ENCODE assay signal across 26 cellular contexts in the genomic region with DNA sequence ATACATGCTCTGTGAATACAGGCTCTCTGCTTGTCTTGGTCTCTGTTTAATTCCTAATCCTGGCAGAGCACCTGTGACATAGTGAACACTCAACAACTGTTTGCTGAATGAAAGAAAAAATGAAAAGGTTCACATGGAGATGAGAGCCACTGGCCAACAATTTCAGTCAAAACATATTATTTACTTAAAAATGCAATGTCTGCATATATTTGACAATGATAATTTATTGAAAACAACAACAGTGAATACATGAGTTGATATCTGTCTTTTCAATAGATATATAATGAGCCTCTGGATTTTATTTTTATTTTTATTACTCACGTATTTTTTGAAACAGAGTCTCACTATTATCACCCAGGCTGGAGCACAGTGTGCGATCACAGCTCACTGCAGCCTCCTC.
A peak's percentile ranks its signal among the peaks of the same experiment; 100 is the strongest.
DNase-seq lines count a peak whose midpoint lies in the region; ATAC-seq, FAIRE-seq and TF ChIP-seq lines count a peak whose summit lies in the region.
"Had no signal": no experiment of that assay in that cellular context is flagged by ENCODE, and none has a peak within 500 bp of the region (broad histone marks: within the 10 kb centered on the region; RNA-seq: fewer than 3 reads in every experiment).

No MANE protein-coding gene starts in this region.

- no peaks in the 10 kb centered on the region for H3K9me1 ChIP-seq in K562 (ENCODE audit: control insufficient read depth, insufficient read depth, low read length)

- CTCF ChIA-PET in MCF 10A (lab: Yijun Ruan, JAX) (no interaction called here), mammary epithelial cell (lab: Charles Lee; ENCODE audit: low non-redundant PET) (no interaction called here), A549 (lab: Yijun Ruan, JAX) (no interaction called here), K562 (lab: Yijun Ruan, JAX; ENCODE audit: low intra/inter-chr PET ratio) (no interaction called here)

- DNase-seq in MCF 10A (ENCODE audit: unreplicated experiment) (no peak), mammary epithelial cell (no peak), A549 (ENCODE audit: low read depth in 1 of 2, low spot score in 1 of 2) (no peak), K562 (ENCODE audit: extremely low read depth in 1 of 4, low spot score in 3 of 4) (no peak), psoas muscle (no peak), Kasumi-1 (lab: John Stamatoyannopoulos, UW) (no peak), DMS53 treated with DMSO at 0.1 percent for 48 hours (lab: John Stamatoyannopoulos, UW; ENCODE audit: unreplicated experiment) (no peak)
- DNase-seq: ACHN; AML-193; BE2C; CD4-positive, alpha-beta T cell; CD8-positive, alpha-beta memory T cell; DMS 273 treated with DMSO at 0.1 percent for 48 hours; DMS79 treated with DMSO at 0.1 percent for 48 hours; GF-D8; GOT3; HCEC 1CT had no signal

- intact Hi-C loops in MCF 10A (cut with micrococcal nuclease) (no loop called here), mammary epithelial cell (cut with micrococcal nuclease) (loop anchor here (5.0 kb wide), 1 partner anchor 136 kb away; the partner anchor contains the start of gene CDH13), K562 (cut with micrococcal nuclease) (no loop called here), psoas muscle (cut with DNase I) (no loop called here)

- peaks cover 20% of the 10 kb centered on the region for H3K4me1 Mint-ChIP-seq in MCF 10A (ENCODE audit: insufficient read depth, unreplicated experiment)

- peak overlapping the region; percentile 44 for H3K27ac Mint-ChIP-seq in MCF 10A (ENCODE audit: low read depth, unreplicated experiment)
- H3K27ac Mint-ChIP-seq: CD14-positive monocyte; CD4-positive, alpha-beta T cell; CD8-positive, alpha-beta memory T cell had no signal

- no peak overlapping the region for H3K4me3 ChIP-seq in mammary epithelial cell (replicated peaks in 1 of 3; ENCODE audit: insufficient read depth in 1 of 3, low read depth in 2 of 3, low read length in 3 of 3)
- no peak overlapping the region for H3K4me3 ChIP-seq in A549
- no peak overlapping the region for H3K4me3 ChIP-seq in K562
- no peak overlapping the region for H3K4me3 ChIP-seq in psoas muscle
- H3K4me3 ChIP-seq: BLaER1 treated with 17β-estradiol and CSF1 and Interleukin-3, amounts not matched to agents 10 nM and 100 nM had no signal

- H3K27ac ChIP-seq in mammary epithelial cell (ENCODE audit: insufficient read depth, low read depth, low read length) (no peak overlapping the region), A549 (no peak overlapping the region), K562 (ENCODE audit: extremely low read depth, low read depth, low read length) (no peak overlapping the region), psoas muscle (peak overlapping the region; percentile 73)
- H3K27ac ChIP-seq: 22Rv1; BLaER1 treated with 17β-estradiol and CSF1 and Interleukin-3, amounts not matched to agents 10 nM and 100 nM had no signal

- FAIRE-seq in A549 (lab: Jason Lieb, UNC): no peak
- FAIRE-seq in K562 (lab: Jason Lieb, UNC): no peak
- FAIRE-seq: A204.1, D721Med, GM12891, GM18507, H54 had no signal

- dilution Hi-C loops in mammary epithelial cell (cut with HindIII; ENCODE audit: low sequenced_read_pairs): no loop called here

- no TSS peak for BruUV-seq in MCF 10A (replicated peaks; lab: Mats Ljungman, UMichigan)
- BruUV-seq in mammary epithelial cell (replicated peaks; lab: Mats Ljungman, UMichigan): no TSS peak
- BruUV-seq in K562 (replicated peaks; lab: Mats Ljungman, UMichigan): no TSS peak

- no peaks in the 10 kb centered on the region for H3K9me3 Mint-ChIP-seq in MCF 10A (ENCODE audit: unreplicated experiment)
- H3K9me3 Mint-ChIP-seq: CD4-positive, alpha-beta T cell; CD8-positive, alpha-beta memory T cell had no signal

- 94% methylated on average over 2 of the region's 2 CpGs for WGBS in mammary epithelial cell (ENCODE audit: low coverage, missing lambda C conversion rate)
- 21% methylated on average over 2 of the region's 2 CpGs for WGBS in A549 (ENCODE audit: missing lambda C conversion rate)
- 0% methylated on average over 2 of the region's 2 CpGs for WGBS in K562 (ENCODE audit: insufficient coverage, low coverage, missing lambda C conversion rate)
- WGBS in psoas muscle, 3 donors: 95 to 97% (median 96%) methylated on average over 2 of the region's 2 CpGs

- H3K36me3 Mint-ChIP-seq in MCF 10A (ENCODE audit: insufficient read depth, unreplicated experiment): peaks cover 11% of the 10 kb centered on the region
- H3K36me3 Mint-ChIP-seq: CD14-positive monocyte; CD8-positive, alpha-beta memory T cell had no signal

- H4K20me1 ChIP-seq in mammary epithelial cell (ENCODE audit: insufficient read depth, low read length) (no peaks in the 10 kb centered on the region), K562 (replicated peaks; ENCODE audit: control insufficient read depth, insufficient read depth, low read length) (no peaks in the 10 kb centered on the region)
- H4K20me1 ChIP-seq: BLaER1 treated with 17β-estradiol and CSF1 and Interleukin-3, amounts not matched to agents 10 nM and 100 nM had no signal

- ATAC-seq in A549 (no peak), K562 (no peak), psoas muscle (no peak), GM21529 (IDR thresholded peaks at IDR 0.05; ENCODE audit: unreplicated experiment) (no peak)

- no peak overlapping the region for H3K4me3 Mint-ChIP-seq in MCF 10A (ENCODE audit: unreplicated experiment)
- H3K4me3 Mint-ChIP-seq: CD14-positive monocyte; CD4-positive, alpha-beta T cell; CD8-positive, alpha-beta memory T cell had no signal

- TF ChIP-seq RAD21 in A549 (conservative IDR thresholded peaks at IDR 0.05 in 1 of 2, IDR thresholded peaks at IDR 0.05 in 1 of 2): no peak
- TF ChIP-seq RAD21 in K562 (CRISPR knock-in tag; conservative IDR thresholded peaks at IDR 0.05 in 1 of 2, IDR thresholded peaks at IDR 0.05 in 1 of 2): no peak

- H3K36me3 ChIP-seq in mammary epithelial cell (ENCODE audit: insufficient read depth, low read length): peaks cover 3% of the 10 kb centered on the region
- no peaks in the 10 kb centered on the region for H3K36me3 ChIP-seq in K562 (ENCODE audit: control insufficient read depth, insufficient read depth, low read length)
- H3K36me3 ChIP-seq in psoas muscle (ENCODE audit: insufficient read depth in 1 of 2, low read depth in 1 of 2): no peaks in the 10 kb centered on the region
- H3K36me3 ChIP-seq: BE2C; BLaER1 treated with 17β-estradiol and CSF1 and Interleukin-3, amounts not matched to agents 10 nM and 100 nM had no signal

- H2AFZ ChIP-seq in mammary epithelial cell (ENCODE audit: low read depth, low read length): no peak overlapping the region
- no peak overlapping the region for H2AFZ ChIP-seq in K562 (ENCODE audit: low read depth, low read length)

- H3K27me3 Mint-ChIP-seq in MCF 10A (ENCODE audit: insufficient read depth, unreplicated experiment): no peaks in the 10 kb centered on the region

- POLR2A ChIA-PET in MCF 10A (lab: Yijun Ruan, JAX) (no interaction called here), A549 (lab: Yijun Ruan, JAX) (no interaction called here), K562 (lab: Yijun Ruan, JAX) (no interaction called here)

- H3K27me3 ChIP-seq in mammary epithelial cell (ENCODE audit: insufficient read depth, low read length): no peaks in the 10 kb centered on the region
- no peaks in the 10 kb centered on the region for H3K27me3 ChIP-seq in K562 (ENCODE audit: control insufficient read depth in 2 of 2, insufficient read depth in 2 of 2, low read length in 2 of 2)
- no peaks in the 10 kb centered on the region for H3K27me3 ChIP-seq in psoas muscle (ENCODE audit: insufficient read depth in 3 of 3, low read length in 2 of 3)
- H3K27me3 ChIP-seq: BE2C had no signal

- no peak for TF ChIP-seq EP300 in A549 (IDR thresholded peaks at IDR 0.05)
- no peak for TF ChIP-seq EP300 in K562 (IDR thresholded peaks at IDR 0.05; ENCODE audit: low read length)

- no peak overlapping the region for H3K4me2 ChIP-seq in mammary epithelial cell (ENCODE audit: insufficient read depth, low read depth, low read length)
- H3K4me2 ChIP-seq in A549: no peak overlapping the region
- H3K4me2 ChIP-seq in K562 (ENCODE audit: insufficient read depth, low read length): no peak overlapping the region

- no peak for TF ChIP-seq CTCF in MCF 10A (IDR thresholded peaks at IDR 0.05; ENCODE audit: unreplicated experiment)
- TF ChIP-seq CTCF in mammary epithelial cell (conservative IDR thresholded peaks at IDR 0.05 in 1 of 2, IDR thresholded peaks at IDR 0.05 in 1 of 2; ENCODE audit: extremely low read depth in 1 of 2, insufficient read depth in 1 of 2, low read depth in 1 of 2, low read length in 2 of 2): no peak
- TF ChIP-seq CTCF in A549 (IDR thresholded peaks at IDR 0.05): no peak
- TF ChIP-seq CTCF in K562 (IDR thresholded peaks at IDR 0.05 in 2 of 3, conservative IDR thresholded peaks at IDR 0.05 in 1 of 3; ENCODE audit: insufficient read depth in 2 of 3, low read depth in 1 of 3, low read length in 3 of 3): no peak
- no peak for TF ChIP-seq CTCF in psoas muscle (IDR thresholded peaks at IDR 0.05)

- H3K4me1 ChIP-seq in mammary epithelial cell (ENCODE audit: insufficient read depth, low read length): peaks cover 16% of the 10 kb centered on the region
- no peaks in the 10 kb centered on the region for H3K4me1 ChIP-seq in A549
- no peaks in the 10 kb centered on the region for H3K4me1 ChIP-seq in K562 (replicated peaks in 1 of 2; ENCODE audit: control insufficient read depth in 2 of 2, insufficient read depth in 2 of 2, low read length in 2 of 2)
- H3K4me1 ChIP-seq in psoas muscle: peaks cover 37% of the 10 kb centered on the region
- H3K4me1 ChIP-seq: BE2C had no signal

- in situ Hi-C loops in mammary epithelial cell (cut with MboI; ENCODE audit: low sequenced_read_pairs in 2 of 2): no loop called here
- in situ Hi-C loops in K562 (cut with MboI): no loop called here

- H3K9me3 ChIP-seq in mammary epithelial cell (replicated peaks; ENCODE audit: insufficient read depth, low read length): no peaks in the 10 kb centered on the region
- no peaks in the 10 kb centered on the region for H3K9me3 ChIP-seq in A549
- H3K9me3 ChIP-seq in K562 (replicated peaks; ENCODE audit: control insufficient read depth, insufficient read depth, low read depth, low read length): no peaks in the 10 kb centered on the region
- no peaks in the 10 kb centered on the region for H3K9me3 ChIP-seq in psoas muscle
- H3K9me3 ChIP-seq: BE2C had no signal

- no peak overlapping the region for H3K9ac ChIP-seq in mammary epithelial cell (ENCODE audit: insufficient read depth, low read length)
- no peak overlapping the region for H3K9ac ChIP-seq in K562 (ENCODE audit: insufficient read depth in 1 of 2, low read depth in 2 of 2, low read length in 2 of 2)
- H3K9ac ChIP-seq: BLaER1 treated with 17β-estradiol and CSF1 and Interleukin-3, amounts not matched to agents 10 nM and 100 nM had no signal

- no peak for TF ChIP-seq POLR2A in A549 (IDR thresholded peaks at IDR 0.05; ENCODE audit: low read length)
- no peak for TF ChIP-seq POLR2A in K562 (conservative IDR thresholded peaks at IDR 0.05)

- H3K79me2 ChIP-seq in mammary epithelial cell (ENCODE audit: insufficient read depth, low read length): peaks cover 81% of the 10 kb centered on the region
- no peaks in the 10 kb centered on the region for H3K79me2 ChIP-seq in K562 (ENCODE audit: control insufficient read depth, insufficient read depth, low read length)

TF ChIP-seq in A549, 52 proteins besides CTCF, POLR2A, EP300 and RAD21 (continues in another document):
- peak; percentile 67 for TF ChIP-seq MAFK (IDR thresholded peaks at IDR 0.05; ENCODE audit: partially characterized antibody)

TF ChIP-seq in K562, 482 proteins besides CTCF, POLR2A, EP300 and RAD21 (continues in another document):
- no peak for TF ChIP-seq CBX3 (IDR thresholded peaks at IDR 0.05; ENCODE audit: borderline replicate concordance in 1 of 2, low read length in 2 of 2)
